9 cellular contexts compared by ENCODE assay signal in genomic region chr16:80466024-80466986, GRCh38.
DNase-seq lines count a peak whose midpoint lies in the region; ATAC-seq, FAIRE-seq and TF ChIP-seq lines count a peak whose summit lies in the region.
"Had no signal": no experiment of that assay in that cellular context is flagged by ENCODE, and none has a peak within 500 bp of the region (broad histone marks: within the 10 kb centered on the region; RNA-seq: fewer than 3 reads in every experiment).

No MANE protein-coding gene starts in this region.

- H3K27me3 ChIP-seq in bronchial epithelial cell (ENCODE audit: control insufficient read depth, insufficient read depth, low read length), result no peaks in the 10 kb centered on the region
- H3K27me3 ChIP-seq: BLaER1 treated with 17β-estradiol and CSF1 and Interleukin-3, amounts not matched to agents 10 nM and 100 nM had no signal

- H3K36me3 ChIP-seq in bronchial epithelial cell (ENCODE audit: control insufficient read depth, insufficient read depth, low read length), result no peaks in the 10 kb centered on the region
- H3K36me3 ChIP-seq: BLaER1 treated with 17β-estradiol and CSF1 and Interleukin-3, amounts not matched to agents 10 nM and 100 nM had no signal

- no peak for FAIRE-seq in bronchial epithelial cell (lab: Jason Lieb, UNC)

- DNase-seq in NCI-H1436 (lab: John Stamatoyannopoulos, UW) (peak; percentile 55), NCI-H1436 treated with DMSO at 0.1 percent for 48 hours (lab: John Stamatoyannopoulos, UW) (no peak), NCI-H1105 treated with DMSO at 0.1 percent for 48 hours (lab: John Stamatoyannopoulos, UW) (peak; percentile 39), bronchial epithelial cell (ENCODE audit: low read depth) (peak; percentile 39), islet precursor cell (peak; percentile 78)
- DNase-seq in stimulated activated CD4-positive, alpha-beta T cell treated with anti-CD3 and anti-CD28 coated beads, Interleukin-15, amount 100 ng/mL, for 48 hours (ENCODE audit: low read depth in 2 of 2), result peak; percentile 28 to 54

- ATAC-seq in HG02642 (IDR thresholded peaks at IDR 0.05; ENCODE audit: poor library complexity, unreplicated experiment), result peak; percentile 83

- H3K4me3 ChIP-seq in WI38 (ENCODE audit: low read depth, low read length), result no peak overlapping the region
- H3K4me3 ChIP-seq in bronchial epithelial cell (ENCODE audit: low read depth, low read length), result no peak overlapping the region
- H3K4me3 ChIP-seq: BLaER1 treated with 17β-estradiol and CSF1 and Interleukin-3, amounts not matched to agents 10 nM and 100 nM had no signal

- TF ChIP-seq CTCF in WI38 (IDR thresholded peaks at IDR 0.05; ENCODE audit: low read depth, low read length) (peak; percentile 54), bronchial epithelial cell (IDR thresholded peaks at IDR 0.05; ENCODE audit: insufficient read depth, low read length, severe bottlenecking) (peak; percentile 86)
